9 cellular contexts compared by ENCODE assay signal in the genomic region with DNA sequence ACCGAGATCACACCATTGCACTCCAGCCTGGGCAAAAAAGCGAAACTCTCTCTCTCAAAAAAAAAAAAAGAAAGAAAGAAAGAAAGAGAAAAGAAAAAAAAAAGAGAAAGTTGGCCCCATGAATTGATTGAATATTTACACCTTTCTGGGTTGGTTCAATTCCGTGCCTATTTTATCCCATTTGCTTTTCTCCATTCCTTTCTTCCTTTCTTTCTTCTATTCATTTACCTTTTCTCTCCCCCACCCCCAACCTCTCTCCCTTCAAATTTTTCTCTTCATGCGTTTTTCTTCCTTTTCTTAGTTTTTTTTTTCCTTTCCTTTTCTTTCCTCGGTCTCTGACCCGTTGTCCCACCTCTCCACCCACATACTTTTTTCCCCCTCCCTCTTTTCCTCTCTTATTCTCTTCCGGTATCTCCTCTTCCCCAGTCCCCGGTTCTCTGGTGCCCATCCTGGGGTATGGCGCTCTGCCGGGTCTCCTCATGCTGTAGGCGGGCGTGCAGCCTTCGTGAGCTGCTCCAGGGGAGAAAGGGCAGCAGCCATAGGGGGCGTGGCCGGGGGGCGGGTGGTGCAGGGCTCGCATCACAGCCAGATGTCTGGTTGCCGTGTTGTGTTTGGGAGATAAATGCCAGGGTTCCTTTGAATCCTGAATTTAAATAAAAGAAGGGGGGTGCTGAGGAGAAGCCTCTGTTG. TPM values are rescaled to one million over a fixed set of nuclear protein-coding genes. Genes with fewer than 3 reads are reported as not detected.
DNase-seq lines count a peak whose midpoint lies in the region; ATAC-seq and TF ChIP-seq lines count a peak whose summit lies in the region.
"Had no signal": no experiment of that assay in that cellular context is flagged by ENCODE, and none has a peak within 500 bp of the region (broad histone marks: within the 10 kb centered on the region; RNA-seq: fewer than 3 reads in every experiment).

No MANE protein-coding gene starts in this region.

- 22 to 40% methylated on average over 6 to 13 of the region's 18 CpGs for WGBS in gastroesophageal sphincter (ENCODE audit: low coverage in 1 of 2), 2 donors

- peaks cover 6% of the 10 kb centered on the region for H3K27me3 ChIP-seq in gastroesophageal sphincter
- H3K27me3 ChIP-seq in skeletal muscle tissue (ENCODE audit: control insufficient read depth in 3 of 3, insufficient read depth in 3 of 3, low read length in 3 of 3) = peaks cover 22 to 58% (median 57%) of the 10 kb centered on the region in 3 donors

- H3K4me3 ChIP-seq in gastroesophageal sphincter (peak overlapping the region in 1 of 2 donors; percentile 12), skeletal muscle tissue (ENCODE audit: low read length in 3 of 3) (no peak overlapping the region)

- H3K27ac ChIP-seq in gastroesophageal sphincter (peak overlapping the region in 3 of 4 donors; percentile 47 to 94 (median 49)), skeletal muscle tissue (ENCODE audit: low read depth, low read length) (peak overlapping the region; percentile 52)

- TF ChIP-seq CTCF in gastroesophageal sphincter (IDR thresholded peaks at IDR 0.05) = no peak

- no peaks in the 10 kb centered on the region for H3K9me3 ChIP-seq in gastroesophageal sphincter
- no peaks in the 10 kb centered on the region for H3K9me3 ChIP-seq in skeletal muscle tissue (ENCODE audit: control insufficient read depth in 3 of 3, low read length in 3 of 3)

- H3K4me1 ChIP-seq in gastroesophageal sphincter (peaks cover 9 to 86% (median 40%) of the 10 kb centered on the region in 3 donors), skeletal muscle tissue (ENCODE audit: control insufficient read depth in 3 of 3, insufficient read depth in 3 of 3, low read length in 3 of 3) (peaks cover 20 to 40% (median 39%) of the 10 kb centered on the region in 3 donors)

- peak; percentile 50 for DNase-seq in NCI-H146 (lab: John Stamatoyannopoulos, UW)
- no peak for DNase-seq in NCI-H146 treated with DMSO at 0.1 percent for 48 hours (lab: John Stamatoyannopoulos, UW; ENCODE audit: unreplicated experiment)
- peak; percentile 30 for DNase-seq in NCI-H82 treated with DMSO at 0.1 percent for 48 hours (lab: John Stamatoyannopoulos, UW; ENCODE audit: unreplicated experiment)

- no peak for TF ChIP-seq POLR2A in gastroesophageal sphincter (IDR thresholded peaks at IDR 0.05)

- TF ChIP-seq EP300 in gastroesophageal sphincter (IDR thresholded peaks at IDR 0.05) = no peak

- H3K9ac ChIP-seq in skeletal muscle tissue (ENCODE audit: low read depth in 1 of 3, low read length in 3 of 3) = no peak overlapping the region

- ATAC-seq in gastroesophageal sphincter (no peak), GM21390 (IDR thresholded peaks at IDR 0.05; ENCODE audit: unreplicated experiment) (no peak), GM21723 (IDR thresholded peaks at IDR 0.05; ENCODE audit: unreplicated experiment) (no peak), HG03175 (IDR thresholded peaks at IDR 0.05; ENCODE audit: unreplicated experiment) (no peak)

- H3K36me3 ChIP-seq in gastroesophageal sphincter = no peaks in the 10 kb centered on the region
- no peaks in the 10 kb centered on the region for H3K36me3 ChIP-seq in skeletal muscle tissue (ENCODE audit: control insufficient read depth in 3 of 3, insufficient read depth in 3 of 3, low read length in 3 of 3)

RNA-seq across cellular contexts. Expression of a gene that starts 5.3 kb away (rescaled TPM):
- total RNA-seq in gastroesophageal sphincter = 10 to 100 TPM; 14.6 to 92.9 (median 69.7) TPM
- total RNA-seq in skeletal muscle tissue = 3,450 TPM

RNA-seq across cellular contexts. Expression of a gene that starts 40.9 kb away (rescaled TPM):
- total RNA-seq in gastroesophageal sphincter (100 to 1,000 TPM in 2 of 4 donors, 10 to 100 TPM in 2; 58.1 to 145 (median 93.4) TPM), skeletal muscle tissue (158 TPM)
- total RNA-seq: bronchial epithelial cell had no signal

RNA-seq across cellular contexts. Expression of a gene that starts 56.3 kb away (rescaled TPM):
- total RNA-seq in gastroesophageal sphincter (10 to 100 TPM; 23.3 to 38.1 (median 30.8) TPM), skeletal muscle tissue (19.3 TPM)

Comparison
In these comparisons a context has a peak if more than half of its experiments do, and no peak if none do; other contexts are left out.
1. RNA of a gene that starts 5.3 kb away (total RNA-seq): 3,450 TPM in skeletal muscle tissue (single experiment); 14.6 to 92.9 TPM in gastroesophageal sphincter; every median in the first group is over 10 times any median in the second.